Comparison of ENCODE assay signal across 18 cellular contexts in genomic region chr6:12577124-12577845, GRCh38.
DNase-seq lines count a peak whose midpoint lies in the region; ATAC-seq and TF ChIP-seq lines count a peak whose summit lies in the region.
"Had no signal": no experiment of that assay in that cellular context is flagged by ENCODE, and none has a peak within 500 bp of the region (broad histone marks: within the 10 kb centered on the region; RNA-seq: fewer than 3 reads in every experiment).

No MANE protein-coding gene starts in this region.

- H3K27ac ChIP-seq in GM23338 (ENCODE audit: low read depth) (no peak overlapping the region), A673 (ENCODE audit: low read depth, low read length, poor library complexity, severe bottlenecking) (no peak overlapping the region)
- H3K27ac ChIP-seq in effector memory CD4-positive, alpha-beta T cell (ENCODE audit: insufficient read depth, low read length, poor library complexity, severe bottlenecking) = no peak overlapping the region
- H3K27ac ChIP-seq: stomach had no signal

- BruUV-seq in A673 (replicated peaks; lab: Mats Ljungman, UMichigan) = no TSS peak

- H3K4me3 Mint-ChIP-seq in GM23338 (no peak overlapping the region), osteocyte (ENCODE audit: unreplicated experiment) (no peak overlapping the region)
- H3K4me3 Mint-ChIP-seq: activated CD4-positive, alpha-beta memory T cell treated with anti-CD3 and anti-CD28 coated beads, Interleukin-2, amount 10 ng/mL, durations not matched to agents 7 days and 5 days; IgD-negative memory B cell had no signal

- H3K36me3 Mint-ChIP-seq in GM23338 (ENCODE audit: low read depth) (no peaks in the 10 kb centered on the region), osteocyte (ENCODE audit: unreplicated experiment) (no peaks in the 10 kb centered on the region)
- H3K36me3 Mint-ChIP-seq: IgD-negative memory B cell had no signal

- 0 out of 3 replicates have a peak, but pooled peaks have one; percentile 34 for ATAC-seq in GM23338
- no peak for ATAC-seq in HG02884 (IDR thresholded peaks at IDR 0.05; ENCODE audit: unreplicated experiment)

- no peak overlapping the region for H2AFZ ChIP-seq in GM23338

- no peaks in the 10 kb centered on the region for H3K9me2 ChIP-seq in GM23338 (ENCODE audit: insufficient read depth)

- POLR2A ChIA-PET in A673 (lab: Charles Lee; ENCODE audit: low non-redundant PET) = no interaction called here

- H3K4me1 Mint-ChIP-seq in GM23338 (peaks cover 9% of the 10 kb centered on the region; the same call in 2 of the 3 replicates), osteocyte (ENCODE audit: unreplicated experiment) (peaks cover 44% of the 10 kb centered on the region)
- H3K4me1 Mint-ChIP-seq: activated CD4-positive, alpha-beta memory T cell treated with anti-CD3 and anti-CD28 coated beads, Interleukin-2, amount 10 ng/mL, durations not matched to agents 7 days and 5 days had no signal

- H3K36me3 ChIP-seq in GM23338 (ENCODE audit: insufficient read depth) = no peaks in the 10 kb centered on the region
- no peaks in the 10 kb centered on the region for H3K36me3 ChIP-seq in A673 (ENCODE audit: insufficient read depth, low read length, poor library complexity, severe bottlenecking)
- no peaks in the 10 kb centered on the region for H3K36me3 ChIP-seq in effector memory CD4-positive, alpha-beta T cell (ENCODE audit: control insufficient read depth, insufficient read depth, low read length)
- H3K36me3 ChIP-seq: stomach had no signal

- no peak overlapping the region for H3K27ac Mint-ChIP-seq in GM23338
- peak overlapping the region; percentile 89 for H3K27ac Mint-ChIP-seq in osteocyte (ENCODE audit: unreplicated experiment)
- H3K27ac Mint-ChIP-seq: activated CD4-positive, alpha-beta memory T cell treated with anti-CD3 and anti-CD28 coated beads, Interleukin-2, amount 10 ng/mL, durations not matched to agents 7 days and 5 days; IgD-negative memory B cell had no signal

- intact Hi-C loops in A673 (cut with micrococcal nuclease; ENCODE audit: unreplicated experiment) = no loop called here
- intact Hi-C loops in posterior vena cava (cut with DNase I) = no loop called here

- H3K27me3 ChIP-seq in GM23338 (ENCODE audit: insufficient read depth) = no peaks in the 10 kb centered on the region
- H3K27me3 ChIP-seq in A673 (replicated peaks; ENCODE audit: insufficient read depth, low read depth, low read length, poor library complexity) = no peaks in the 10 kb centered on the region
- no peaks in the 10 kb centered on the region for H3K27me3 ChIP-seq in effector memory CD4-positive, alpha-beta T cell (replicated peaks; ENCODE audit: control insufficient read depth, insufficient read depth, low read length, poor library complexity, severe bottlenecking)
- H3K27me3 ChIP-seq: stomach had no signal

- no peak for DNase-seq in GM23338 (ENCODE audit: low spot score)
- DNase-seq in astrocyte of the cerebellum (ENCODE audit: low read depth) = peak; percentile 27
- DNase-seq in fibroblast of pulmonary artery (ENCODE audit: low read depth) = peak; percentile 36
- no peak for DNase-seq in osteocyte (ENCODE audit: extremely low spot score, unreplicated experiment)
- DNase-seq in A673 (ENCODE audit: low spot score) = no peak
- DNase-seq in effector memory CD4-positive, alpha-beta T cell = no peak
- DNase-seq in posterior vena cava (ENCODE audit: low spot score) = no peak
- DNase-seq: activated CD4-positive, alpha-beta memory T cell treated with anti-CD3 and anti-CD28 coated beads, Interleukin-2, amount 10 ng/mL, durations not matched to agents 7 days and 5 days; AML-193; aorta; DMS 273 treated with DMSO at 0.1 percent for 48 hours; H7; NCI-H1105 treated with DMSO at 0.1 percent for 48 hours; NCI-H2227 treated with DMSO at 0.1 percent for 48 hours; stomach had no signal

- no peaks in the 10 kb centered on the region for H3K9me3 ChIP-seq in A673 (ENCODE audit: low read depth, low read length, poor library complexity, severe bottlenecking)
- H3K9me3 ChIP-seq in effector memory CD4-positive, alpha-beta T cell (ENCODE audit: control insufficient read depth, low read length) = no peaks in the 10 kb centered on the region
- H3K9me3 ChIP-seq: stomach had no signal

- in situ Hi-C loops in astrocyte of the cerebellum (cut with HindIII; ENCODE audit: low sequenced_read_pairs) = no loop called here

- no peaks in the 10 kb centered on the region for H3K9me3 Mint-ChIP-seq in GM23338
- no peaks in the 10 kb centered on the region for H3K9me3 Mint-ChIP-seq in osteocyte (ENCODE audit: unreplicated experiment)
- H3K9me3 Mint-ChIP-seq: activated CD4-positive, alpha-beta memory T cell treated with anti-CD3 and anti-CD28 coated beads, Interleukin-2, amount 10 ng/mL, durations not matched to agents 7 days and 5 days; IgD-negative memory B cell had no signal

- no peak overlapping the region for H3K4me2 ChIP-seq in GM23338

- H3F3A ChIP-seq in GM23338 (replicated peaks; ENCODE audit: low read depth) = no peaks in the 10 kb centered on the region

- no peaks in the 10 kb centered on the region for H4K20me1 ChIP-seq in GM23338 (replicated peaks; ENCODE audit: insufficient read depth)

- no peaks in the 10 kb centered on the region for H3K27me3 Mint-ChIP-seq in GM23338 (ENCODE audit: insufficient read depth, low read depth, poor library complexity)
- H3K27me3 Mint-ChIP-seq in osteocyte (ENCODE audit: unreplicated experiment) = no peaks in the 10 kb centered on the region
- H3K27me3 Mint-ChIP-seq: IgD-negative memory B cell had no signal

- H3K4me1 ChIP-seq in GM23338 (ENCODE audit: insufficient read depth) = peaks cover 9% of the 10 kb centered on the region; the same call in 1 of the 2 replicates
- peaks cover 16% of the 10 kb centered on the region for H3K4me1 ChIP-seq in A673 (ENCODE audit: insufficient read depth, low read length, poor library complexity, severe bottlenecking)
- no peaks in the 10 kb centered on the region for H3K4me1 ChIP-seq in effector memory CD4-positive, alpha-beta T cell (ENCODE audit: control insufficient read depth, insufficient read depth, low read length, poor library complexity, severe bottlenecking)

- TF ChIP-seq CTCF in GM23338 (conservative IDR thresholded peaks at IDR 0.05; ENCODE audit: low read depth in 2 of 2) (no peak), astrocyte of the cerebellum (IDR thresholded peaks at IDR 0.05; ENCODE audit: low read depth, low read length, missing control alignments) (no peak), fibroblast of pulmonary artery (IDR thresholded peaks at IDR 0.05; ENCODE audit: low read length, missing control alignments) (no peak), osteocyte (IDR thresholded peaks at IDR 0.05) (no peak), A673 (conservative IDR thresholded peaks at IDR 0.05; ENCODE audit: low read depth, low read length) (no peak)

- H3K79me2 ChIP-seq in GM23338 (replicated peaks; ENCODE audit: insufficient read depth) = no peaks in the 10 kb centered on the region

- CTCF ChIA-PET in A673 (lab: Charles Lee) = no interaction called here

- H3K4me3 ChIP-seq in GM23338 (no peak overlapping the region), astrocyte of the cerebellum (ENCODE audit: low read depth, low read length) (no peak overlapping the region), fibroblast of pulmonary artery (replicated peaks; ENCODE audit: low read depth, low read length) (no peak overlapping the region), A673 (ENCODE audit: low read depth, low read length, poor library complexity, severe bottlenecking) (no peak overlapping the region)
- no peak overlapping the region for H3K4me3 ChIP-seq in effector memory CD4-positive, alpha-beta T cell (ENCODE audit: insufficient read depth, low read depth, low read length, poor library complexity, severe bottlenecking)
- H3K4me3 ChIP-seq: SK-N-MC, stomach had no signal

TF ChIP-seq in GM23338, 12 proteins besides CTCF, POLR2A, EP300 and RAD21 (continues in another document):
- TF ChIP-seq, protein P1, sequence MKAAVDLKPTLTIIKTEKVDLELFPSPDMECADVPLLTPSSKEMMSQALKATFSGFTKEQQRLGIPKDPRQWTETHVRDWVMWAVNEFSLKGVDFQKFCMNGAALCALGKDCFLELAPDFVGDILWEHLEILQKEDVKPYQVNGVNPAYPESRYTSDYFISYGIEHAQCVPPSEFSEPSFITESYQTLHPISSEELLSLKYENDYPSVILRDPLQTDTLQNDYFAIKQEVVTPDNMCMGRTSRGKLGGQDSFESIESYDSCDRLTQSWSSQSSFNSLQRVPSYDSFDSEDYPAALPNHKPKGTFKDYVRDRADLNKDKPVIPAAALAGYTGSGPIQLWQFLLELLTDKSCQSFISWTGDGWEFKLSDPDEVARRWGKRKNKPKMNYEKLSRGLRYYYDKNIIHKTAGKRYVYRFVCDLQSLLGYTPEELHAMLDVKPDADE (IDR thresholded peaks at IDR 0.05) = no peak
- TF ChIP-seq JUNB (IDR thresholded peaks at IDR 0.05; ENCODE audit: unreplicated experiment) (no peak), ZNF114 (CRISPR knock-in tag; IDR thresholded peaks at IDR 0.05) (no peak), CREB1 (CRISPR knock-in tag; IDR thresholded peaks at IDR 0.05; ENCODE audit: low read depth) (no peak), POLR2AphosphoS5 (IDR thresholded peaks at IDR 0.05; ENCODE audit: low read depth) (no peak), STAT1 (IDR thresholded peaks at IDR 0.05; ENCODE audit: unreplicated experiment) (no peak), ZNF331 (CRISPR knock-in tag; IDR thresholded peaks at IDR 0.05; ENCODE audit: low read depth) (no peak)

Comparison
In these comparisons a context has a peak if more than half of its experiments do, and no peak if none do; other contexts are left out.
1. DNase-seq: peak in astrocyte of the cerebellum (single experiment) and fibroblast of pulmonary artery (single experiment); none in GM23338 (single experiment), osteocyte (single experiment), A673 (single experiment), effector memory CD4-positive, alpha-beta T cell (0 of 3) and posterior vena cava (single experiment).